In genomic region chr1:233336554-233337442, GRCh38 we compare ENCODE assay signal across 19 cellular contexts.
"Had no signal": no experiment of that assay in that cellular context is flagged by ENCODE, and none has a peak within 500 bp of the region (broad histone marks: within the 10 kb centered on the region; RNA-seq: fewer than 3 reads in every experiment).

No MANE protein-coding gene starts in this region.

- H3K4me3 ChIP-seq: dorsolateral prefrontal cortex, psoas muscle, spleen had no signal

- H3K36me3 ChIP-seq: spleen had no signal

- H3K27ac ChIP-seq: dorsolateral prefrontal cortex, psoas muscle, spleen had no signal

- FAIRE-seq: frontal cortex had no signal

- H3K9me3 ChIP-seq: psoas muscle, spleen had no signal

- DNase-seq: cortex of kidney; dorsolateral prefrontal cortex; effector CD8-positive, alpha-beta T cell; islet precursor cell; mammary epithelial cell; naive thymus-derived CD4-positive, alpha-beta T cell; nephron progenitor cell; psoas muscle; retina; spleen; stimulated activated CD4-positive, alpha-beta T cell treated with anti-CD3 and anti-CD28 coated beads, Interleukin-15, amount 100 ng/mL, for 24 hours; stimulated activated CD4-positive, alpha-beta T cell treated with anti-CD3 and anti-CD28 coated beads, Interleukin-1b, Interleukin-23, amount 100 ng/mL, for 48 hours; stimulated activated CD4-positive, alpha-beta T cell treated with anti-CD3 and anti-CD28 coated beads, Interleukin-4, amount 100 ng/mL, for 4 hours; stimulated activated naive B cell treated with anti-CD40 and anti-IgM and Interleukin-4, amounts not matched to agents 10 μg/mL and 1 μg/mL and 100 μg/mL, for 72 hours; stimulated activated naive CD8-positive, alpha-beta T cell treated with anti-CD3 and anti-CD28 coated beads, Interleukin-15, amount 100 ng/mL, for 72 hours; substantia nigra; trophoblast cell had no signal

- ATAC-seq: naive thymus-derived CD4-positive, alpha-beta T cell; psoas muscle; sciatic nerve; stimulated activated naive B cell treated with anti-CD40 and anti-IgM and Interleukin-4, amounts not matched to agents 10 μg/mL and 1 μg/mL and 100 μg/mL, for 72 hours; stimulated activated naive CD8-positive, alpha-beta T cell treated with anti-CD3 and anti-CD28 coated beads, Interleukin-15, amount 100 ng/mL, for 72 hours had no signal

- H3K4me1 ChIP-seq: psoas muscle, spleen had no signal
